1 cellular context compared by ENCODE assay signal in genomic region chr22:29314537-29315285, GRCh38.
TF ChIP-seq lines count a peak whose summit lies in the region.

No MANE protein-coding gene starts in this region.

TF ChIP-seq in GM23338, 12 proteins besides CTCF, POLR2A, EP300 and RAD21 (continued from another document):
- TF ChIP-seq, protein P1, sequence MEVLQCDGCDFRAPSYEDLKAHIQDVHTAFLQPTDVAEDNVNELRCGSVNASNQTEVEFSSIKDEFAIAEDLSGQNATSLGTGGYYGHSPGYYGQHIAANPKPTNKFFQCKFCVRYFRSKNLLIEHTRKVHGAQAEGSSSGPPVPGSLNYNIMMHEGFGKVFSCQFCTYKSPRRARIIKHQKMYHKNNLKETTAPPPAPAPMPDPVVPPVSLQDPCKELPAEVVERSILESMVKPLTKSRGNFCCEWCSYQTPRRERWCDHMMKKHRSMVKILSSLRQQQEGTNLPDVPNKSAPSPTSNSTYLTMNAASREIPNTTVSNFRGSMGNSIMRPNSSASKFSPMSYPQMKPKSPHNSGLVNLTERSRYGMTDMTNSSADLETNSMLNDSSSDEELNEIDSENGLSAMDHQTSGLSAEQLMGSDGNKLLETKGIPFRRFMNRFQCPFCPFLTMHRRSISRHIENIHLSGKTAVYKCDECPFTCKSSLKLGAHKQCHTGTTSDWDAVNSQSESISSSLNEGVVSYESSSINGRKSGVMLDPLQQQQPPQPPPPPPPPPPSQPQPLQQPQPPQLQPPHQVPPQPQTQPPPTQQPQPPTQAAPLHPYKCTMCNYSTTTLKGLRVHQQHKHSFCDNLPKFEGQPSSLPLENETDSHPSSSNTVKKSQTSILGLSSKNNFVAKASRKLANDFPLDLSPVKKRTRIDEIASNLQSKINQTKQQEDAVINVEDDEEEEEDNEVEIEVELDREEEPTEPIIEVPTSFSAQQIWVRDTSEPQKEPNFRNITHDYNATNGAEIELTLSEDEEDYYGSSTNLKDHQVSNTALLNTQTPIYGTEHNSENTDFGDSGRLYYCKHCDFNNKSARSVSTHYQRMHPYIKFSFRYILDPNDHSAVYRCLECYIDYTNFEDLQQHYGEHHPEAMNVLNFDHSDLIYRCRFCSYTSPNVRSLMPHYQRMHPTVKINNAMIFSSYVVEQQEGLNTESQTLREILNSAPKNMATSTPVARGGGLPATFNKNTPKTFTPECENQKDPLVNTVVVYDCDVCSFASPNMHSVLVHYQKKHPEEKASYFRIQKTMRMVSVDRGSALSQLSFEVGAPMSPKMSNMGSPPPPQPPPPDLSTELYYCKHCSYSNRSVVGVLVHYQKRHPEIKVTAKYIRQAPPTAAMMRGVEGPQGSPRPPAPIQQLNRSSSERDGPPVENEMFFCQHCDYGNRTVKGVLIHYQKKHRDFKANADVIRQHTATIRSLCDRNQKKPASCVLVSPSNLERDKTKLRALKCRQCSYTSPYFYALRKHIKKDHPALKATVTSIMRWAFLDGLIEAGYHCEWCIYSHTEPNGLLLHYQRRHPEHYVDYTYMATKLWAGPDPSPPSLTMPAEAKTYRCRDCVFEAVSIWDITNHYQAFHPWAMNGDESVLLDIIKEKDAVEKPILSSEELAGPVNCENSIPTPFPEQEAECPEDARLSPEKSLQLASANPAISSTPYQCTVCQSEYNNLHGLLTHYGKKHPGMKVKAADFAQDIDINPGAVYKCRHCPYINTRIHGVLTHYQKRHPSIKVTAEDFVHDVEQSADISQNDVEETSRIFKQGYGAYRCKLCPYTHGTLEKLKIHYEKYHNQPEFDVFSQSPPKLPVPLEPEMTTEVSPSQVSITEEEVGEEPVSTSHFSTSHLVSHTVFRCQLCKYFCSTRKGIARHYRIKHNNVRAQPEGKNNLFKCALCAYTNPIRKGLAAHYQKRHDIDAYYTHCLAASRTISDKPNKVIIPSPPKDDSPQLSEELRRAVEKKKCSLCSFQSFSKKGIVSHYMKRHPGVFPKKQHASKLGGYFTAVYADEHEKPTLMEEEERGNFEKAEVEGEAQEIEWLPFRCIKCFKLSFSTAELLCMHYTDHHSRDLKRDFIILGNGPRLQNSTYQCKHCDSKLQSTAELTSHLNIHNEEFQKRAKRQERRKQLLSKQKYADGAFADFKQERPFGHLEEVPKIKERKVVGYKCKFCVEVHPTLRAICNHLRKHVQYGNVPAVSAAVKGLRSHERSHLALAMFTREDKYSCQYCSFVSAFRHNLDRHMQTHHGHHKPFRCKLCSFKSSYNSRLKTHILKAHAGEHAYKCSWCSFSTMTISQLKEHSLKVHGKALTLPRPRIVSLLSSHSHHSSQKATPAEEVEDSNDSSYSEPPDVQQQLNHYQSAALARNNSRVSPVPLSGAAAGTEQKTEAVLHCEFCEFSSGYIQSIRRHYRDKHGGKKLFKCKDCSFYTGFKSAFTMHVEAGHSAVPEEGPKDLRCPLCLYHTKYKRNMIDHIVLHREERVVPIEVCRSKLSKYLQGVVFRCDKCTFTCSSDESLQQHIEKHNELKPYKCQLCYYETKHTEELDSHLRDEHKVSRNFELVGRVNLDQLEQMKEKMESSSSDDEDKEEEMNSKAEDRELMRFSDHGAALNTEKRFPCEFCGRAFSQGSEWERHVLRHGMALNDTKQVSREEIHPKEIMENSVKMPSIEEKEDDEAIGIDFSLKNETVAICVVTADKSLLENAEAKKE (CRISPR knock-in tag; IDR thresholded peaks at IDR 0.05), result no peak
- no peak for TF ChIP-seq STAT1 (IDR thresholded peaks at IDR 0.05; ENCODE audit: unreplicated experiment)
